ENCODE assay signal across 24 cellular contexts in the genomic region with DNA sequence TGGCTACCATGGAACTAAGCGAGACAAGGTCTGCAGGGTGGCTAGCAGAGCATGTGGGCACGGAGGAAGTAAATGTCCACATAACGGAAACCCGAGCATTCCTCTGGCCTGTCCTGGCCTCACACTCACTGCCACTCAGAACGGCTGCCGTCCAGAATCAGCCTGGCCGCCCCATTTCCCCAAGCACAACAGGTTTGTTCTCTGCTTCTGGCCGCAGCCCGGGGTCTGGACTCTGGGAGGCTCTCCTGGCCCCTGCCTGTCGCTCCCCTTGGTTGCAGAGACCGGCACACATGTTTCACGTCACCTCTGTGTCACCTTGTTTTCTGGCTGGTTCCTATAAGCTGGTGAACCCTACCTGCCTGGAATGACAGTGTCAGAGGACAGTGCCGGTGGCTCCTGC.
"Had no signal": no experiment of that assay in that cellular context is flagged by ENCODE, and none has a peak within 500 bp of the region (broad histone marks: within the 10 kb centered on the region; RNA-seq: fewer than 3 reads in every experiment).

No MANE protein-coding gene starts in this region.

- H3K36me3 ChIP-seq: colonic mucosa, gastrocnemius medialis, left lung, lower lobe of right lung, neural progenitor cell, stomach, thyroid gland, upper lobe of right lung, vagina had no signal

- H3K9me3 Mint-ChIP-seq: memory B cell; natural killer cell treated with Interleukin-12 subunit alpha and Interleukin-12 subunit beta and Interleukin-15 and Interleukin-18, amount 100 ng/mL, for 72 hours; neural progenitor cell had no signal

- H3K27me3 ChIP-seq: colonic mucosa, gastrocnemius medialis, neural progenitor cell, stomach, upper lobe of right lung, vagina had no signal

- H3K4me1 Mint-ChIP-seq: memory B cell had no signal

- H3K27ac ChIP-seq: colonic mucosa, gastrocnemius medialis, left lung, lower lobe of right lung, neural progenitor cell, parathyroid adenoma, psoas muscle, thyroid gland, upper lobe of right lung, vagina had no signal

- DNase-seq: colonic mucosa; effector CD8-positive, alpha-beta T cell; gastrocnemius medialis; glutamatergic neuron; islet precursor cell; lower lobe of right lung; midbrain; nucleus accumbens; psoas muscle; retina; small intestine; stimulated activated CD4-positive, alpha-beta T cell treated with anti-CD3 and anti-CD28 coated beads, Interleukin-12 subunit alpha, Interleukin-12 subunit beta, amount 100 ng/mL, for 4 hours; stimulated activated naive CD4-positive, alpha-beta T cell; stomach; substantia nigra; upper lobe of right lung had no signal

- H3K27ac Mint-ChIP-seq: memory B cell; natural killer cell treated with Interleukin-12 subunit alpha and Interleukin-12 subunit beta and Interleukin-15 and Interleukin-18, amount 100 ng/mL, for 72 hours; neural progenitor cell had no signal

- H3K4me1 ChIP-seq: colonic mucosa, left lung, lower lobe of right lung, neural progenitor cell, parathyroid adenoma had no signal

- H3K9me3 ChIP-seq: colonic mucosa, gastrocnemius medialis, left lung, lower lobe of right lung, psoas muscle, stomach, thyroid gland, upper lobe of right lung, vagina had no signal

- H3K36me3 Mint-ChIP-seq: memory B cell; natural killer cell treated with Interleukin-12 subunit alpha and Interleukin-12 subunit beta and Interleukin-15 and Interleukin-18, amount 100 ng/mL, for 72 hours had no signal

- H3K4me3 Mint-ChIP-seq: memory B cell; natural killer cell treated with Interleukin-12 subunit alpha and Interleukin-12 subunit beta and Interleukin-15 and Interleukin-18, amount 100 ng/mL, for 72 hours; neural progenitor cell had no signal

- H3K4me3 ChIP-seq: colonic mucosa, gastrocnemius medialis, left lung, lower lobe of right lung, neural progenitor cell, psoas muscle, stomach, thyroid gland, upper lobe of right lung, vagina had no signal

- ATAC-seq: esophagus mucosa; left lung; lower lobe of right lung; natural killer cell treated with Interleukin-12 subunit alpha and Interleukin-12 subunit beta and Interleukin-15 and Interleukin-18, amount 100 ng/mL, for 72 hours; upper lobe of right lung had no signal
